13 cellular contexts compared by ENCODE assay signal in genomic region chr2:224802407-224802806, GRCh38.
A peak's percentile ranks its signal among the peaks of the same experiment; 100 is the strongest.
DNase-seq lines count a peak whose midpoint lies in the region; FAIRE-seq and TF ChIP-seq lines count a peak whose summit lies in the region.
"Had no signal": no experiment of that assay in that cellular context is flagged by ENCODE, and none has a peak within 500 bp of the region (broad histone marks: within the 10 kb centered on the region; RNA-seq: fewer than 3 reads in every experiment).

No MANE protein-coding gene starts in this region.

- H3K36me3 ChIP-seq in mesendoderm (ENCODE audit: control insufficient read depth, insufficient read depth, low read length): no peaks in the 10 kb centered on the region
- H3K36me3 ChIP-seq: gastroesophageal sphincter, neural progenitor cell had no signal

- H3K4me1 Mint-ChIP-seq in Calu3 (ENCODE audit: low read depth, unreplicated experiment): peaks cover 7% of the 10 kb centered on the region

- H2BK120ac ChIP-seq in mesendoderm (ENCODE audit: low read depth, low read length): no peak overlapping the region

- H3K27me3 ChIP-seq in mesendoderm (ENCODE audit: insufficient read depth, low read length, poor library complexity): no peaks in the 10 kb centered on the region
- H3K27me3 ChIP-seq: gastroesophageal sphincter, neural progenitor cell had no signal

- no peak overlapping the region for H3K4me2 ChIP-seq in mesendoderm (ENCODE audit: low read length)
- H3K4me2 ChIP-seq: neural progenitor cell had no signal

- H3K4ac ChIP-seq in mesendoderm (ENCODE audit: low read depth, low read length): no peak overlapping the region

- no peak overlapping the region for H3K23ac ChIP-seq in mesendoderm (ENCODE audit: low read length)

- no CpG with 5 or more reads among the region's 1 CpG for WGBS in mesendoderm (ENCODE audit: extremely low coverage, insufficient coverage, low lambda C conversion rate)

- no peak overlapping the region for H3K18ac ChIP-seq in mesendoderm (ENCODE audit: low read length)

- FAIRE-seq in HTR-8/SVneo (lab: Jason Lieb, UNC): peak; percentile 23

- no peak overlapping the region for H3K9ac ChIP-seq in mesendoderm (ENCODE audit: low read length)
- H3K9ac ChIP-seq: neural progenitor cell had no signal

- intact Hi-C loops in Calu3 (cut with micrococcal nuclease; ENCODE audit: unreplicated experiment): no loop called here

- H2BK15ac ChIP-seq in mesendoderm (replicated peaks; ENCODE audit: low read depth): no peak overlapping the region

- CTCF ChIA-PET in Calu3 (lab: Charles Lee): no interaction called here

- DNase-seq in EL (peak; percentile 62), HTR-8/SVneo (ENCODE audit: insufficient read length, low spot score) (peak; percentile 6), dermis blood vessel endothelial cell (peak; percentile 79), mesendoderm (peak; percentile 89), occipital lobe (lab: John Stamatoyannopoulos, UW) (no peak), Ammon's horn (ENCODE audit: low spot score) (no peak), Calu3 (no peak), globus pallidus (ENCODE audit: low spot score) (no peak)
- DNase-seq: left cardiac atrium, WERI-Rb-1 had no signal

- H3K4me3 Mint-ChIP-seq in Calu3 (ENCODE audit: low read depth, unreplicated experiment): no peak overlapping the region
- H3K4me3 Mint-ChIP-seq: dendritic cell treated with granulocyte-macrophage colony-stimulating factor and Interleukin-4, amounts not matched to agents 40 ng/mL and 50 ng/mL, for 4 days; neural progenitor cell had no signal

- no peaks in the 10 kb centered on the region for H3K36me3 Mint-ChIP-seq in Calu3 (ENCODE audit: insufficient read depth, unreplicated experiment)

- H3K79me1 ChIP-seq in mesendoderm (ENCODE audit: low read length): no peaks in the 10 kb centered on the region

- H2AK5ac ChIP-seq in mesendoderm (ENCODE audit: low read length): no peak overlapping the region

- no peak overlapping the region for H4K8ac ChIP-seq in mesendoderm (ENCODE audit: low read depth, low read length)

- no peaks in the 10 kb centered on the region for H3K9me3 Mint-ChIP-seq in Calu3 (ENCODE audit: low read depth, unreplicated experiment)
- H3K9me3 Mint-ChIP-seq: dendritic cell treated with granulocyte-macrophage colony-stimulating factor and Interleukin-4, amounts not matched to agents 40 ng/mL and 50 ng/mL, for 4 days; neural progenitor cell had no signal

- no peak for TF ChIP-seq CTCF in Calu3 (IDR thresholded peaks at IDR 0.05; ENCODE audit: unreplicated experiment)

- no TSS peak for BruUV-seq in Calu3 (replicated peaks; lab: Mats Ljungman, UMichigan)

- no peak overlapping the region for H3K56ac ChIP-seq in mesendoderm (ENCODE audit: low read length)

- no peak overlapping the region for H4K5ac ChIP-seq in mesendoderm (ENCODE audit: low read length)

- H2BK5ac ChIP-seq in mesendoderm (ENCODE audit: low read length): no peak overlapping the region

- H3K27ac Mint-ChIP-seq in Calu3 (ENCODE audit: unreplicated experiment): no peak overlapping the region
- H3K27ac Mint-ChIP-seq: dendritic cell treated with granulocyte-macrophage colony-stimulating factor and Interleukin-4, amounts not matched to agents 40 ng/mL and 50 ng/mL, for 4 days; neural progenitor cell had no signal

- H3K79me2 ChIP-seq in mesendoderm (ENCODE audit: control insufficient read depth, insufficient read depth, low read length): no peaks in the 10 kb centered on the region

- no peaks in the 10 kb centered on the region for H3K27me3 Mint-ChIP-seq in Calu3 (ENCODE audit: unreplicated experiment)
- H3K27me3 Mint-ChIP-seq: dendritic cell treated with granulocyte-macrophage colony-stimulating factor and Interleukin-4, amounts not matched to agents 40 ng/mL and 50 ng/mL, for 4 days had no signal

- peaks cover 3% of the 10 kb centered on the region for H3K4me1 ChIP-seq in mesendoderm (ENCODE audit: control insufficient read depth, low read depth, low read length)
- H3K4me1 ChIP-seq: gastroesophageal sphincter, neural progenitor cell had no signal

- no peak overlapping the region for H3K27ac ChIP-seq in mesendoderm (ENCODE audit: low read depth, low read length)
- H3K27ac ChIP-seq: gastroesophageal sphincter, neural progenitor cell, WERI-Rb-1 had no signal

- H3K4me3 ChIP-seq in mesendoderm (ENCODE audit: low read length): no peak overlapping the region
- H3K4me3 ChIP-seq: gastroesophageal sphincter, neural progenitor cell had no signal

Comparison
In these comparisons a context has a peak if more than half of its experiments do, and no peak if none do; other contexts are left out.
1. DNase-seq: peak in EL (single experiment), HTR-8/SVneo (single experiment), dermis blood vessel endothelial cell (single experiment) and mesendoderm (single experiment); none in occipital lobe (single experiment), Ammon's horn (single experiment), Calu3 (single experiment) and globus pallidus (single experiment).